In the genomic region with DNA sequence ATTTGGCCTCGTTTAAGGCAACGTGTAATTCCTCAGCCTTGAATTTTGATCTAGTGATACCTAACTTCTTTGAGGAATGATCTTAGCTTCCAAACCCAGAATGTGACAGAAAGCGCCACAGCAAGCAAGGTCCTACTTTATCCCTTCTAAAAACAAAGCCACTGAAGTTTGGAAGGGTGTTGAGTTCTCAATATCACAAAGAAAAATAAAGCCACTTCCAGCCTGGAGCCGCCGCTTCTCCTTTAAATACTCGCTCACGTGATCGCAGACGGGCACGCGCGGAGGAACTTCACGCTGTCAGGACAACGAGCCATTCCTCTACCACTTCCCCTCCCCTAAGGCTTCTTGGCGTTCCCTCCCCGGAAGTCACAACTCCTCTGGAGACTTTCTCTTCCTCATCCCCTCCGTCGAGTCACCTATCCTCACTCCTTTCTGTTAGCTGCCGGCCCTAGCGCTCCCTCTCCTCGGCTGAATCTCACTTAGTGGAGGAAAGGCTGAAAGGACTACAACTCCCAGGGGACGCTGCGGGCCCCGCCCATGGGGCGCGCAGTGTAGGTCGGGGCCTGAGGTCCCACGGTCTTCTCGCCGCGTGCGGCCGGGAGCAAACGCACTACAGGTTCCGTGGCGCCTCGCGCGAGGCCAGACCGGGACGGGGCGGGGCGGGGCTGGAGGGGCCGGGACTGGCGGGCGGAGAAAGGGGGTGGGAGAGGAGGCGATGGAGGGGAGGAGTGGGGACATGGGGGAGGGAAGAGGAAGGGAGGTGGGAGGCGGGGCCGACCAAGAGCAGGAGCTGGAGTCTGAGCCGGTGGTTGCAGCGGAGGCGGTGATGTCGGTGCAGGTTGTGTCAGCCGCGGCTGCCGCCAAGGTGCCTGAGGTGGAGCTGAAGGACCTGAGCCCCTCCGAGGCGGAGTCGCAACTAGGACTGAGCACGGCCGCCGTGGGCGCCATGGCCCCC, we compare ENCODE assay signal across 8 cellular contexts. TPM values are rescaled to one million over a fixed set of nuclear protein-coding genes. Genes with fewer than 3 reads are reported as not detected.
DNase-seq lines count a peak whose midpoint lies in the region; ATAC-seq and TF ChIP-seq lines count a peak whose summit lies in the region.

A gene (plus strand): TSS at position 780 of the 955 bp plus-strand sequence.

- intact Hi-C loops in mucosa of descending colon (cut with DNase I, micrococcal nuclease), result no loop called here

- peak within 1 kb of the TSS; percentile 87 for H3K27ac ChIP-seq in epithelial cell of prostate

- TF ChIP-seq RAD21 in Ishikawa (IDR thresholded peaks at IDR 0.05; ENCODE audit: low read depth), result no peak

- TF ChIP-seq CTCF in mucosa of descending colon (IDR thresholded peaks at IDR 0.05), result no peak

- TF ChIP-seq EP300 in Ishikawa (IDR thresholded peaks at IDR 0.05; ENCODE audit: borderline replicate concordance), result peak; percentile 36; the same call in 1 of the 2 replicates

- no peaks in the 10 kb centered on the region for H3K36me3 ChIP-seq in mucosa of descending colon (ENCODE audit: low read depth)

- peak within 1 kb of the TSS; percentile 84 for H3K4me3 ChIP-seq in mucosa of descending colon

- ATAC-seq in GM21619 (IDR thresholded peaks at IDR 0.05; ENCODE audit: unreplicated experiment), result peak; percentile 86
- peak; percentile 93 for ATAC-seq in mucosa of descending colon

- peak; percentile 92 for DNase-seq in DMS153 treated with DMSO at 0.1 percent for 48 hours (lab: John Stamatoyannopoulos, UW; ENCODE audit: unreplicated experiment)
- DNase-seq in OCI-M2 (lab: John Stamatoyannopoulos, UW; ENCODE audit: unreplicated experiment), result peak; percentile 95
- peak; percentile 97 for DNase-seq in activated T-cell treated with anti-CD3 and anti-CD28 coated beads for 4 hours
- peak; percentile 88 for DNase-seq in epithelial cell of prostate (ENCODE audit: low read depth, low spot score)
- DNase-seq in mucosa of descending colon, result peak; percentile 96 to 99 (median 99)
- peak; percentile 91 to 95 for DNase-seq in stimulated activated CD8-positive, alpha-beta memory T cell treated with anti-CD3 and anti-CD28 coated beads, Interleukin-4, amount 100 ng/mL, for 1 hour (ENCODE audit: low read depth in 2 of 2, low spot score in 1 of 2)

- peaks cover 12% of the 10 kb centered on the region for H3K4me1 ChIP-seq in mucosa of descending colon (ENCODE audit: low read depth)

- no peaks in the 10 kb centered on the region for H3K9me3 ChIP-seq in mucosa of descending colon

TF ChIP-seq in Ishikawa, 13 proteins besides CTCF, POLR2A, EP300 and RAD21:
- TF ChIP-seq, protein P1, sequence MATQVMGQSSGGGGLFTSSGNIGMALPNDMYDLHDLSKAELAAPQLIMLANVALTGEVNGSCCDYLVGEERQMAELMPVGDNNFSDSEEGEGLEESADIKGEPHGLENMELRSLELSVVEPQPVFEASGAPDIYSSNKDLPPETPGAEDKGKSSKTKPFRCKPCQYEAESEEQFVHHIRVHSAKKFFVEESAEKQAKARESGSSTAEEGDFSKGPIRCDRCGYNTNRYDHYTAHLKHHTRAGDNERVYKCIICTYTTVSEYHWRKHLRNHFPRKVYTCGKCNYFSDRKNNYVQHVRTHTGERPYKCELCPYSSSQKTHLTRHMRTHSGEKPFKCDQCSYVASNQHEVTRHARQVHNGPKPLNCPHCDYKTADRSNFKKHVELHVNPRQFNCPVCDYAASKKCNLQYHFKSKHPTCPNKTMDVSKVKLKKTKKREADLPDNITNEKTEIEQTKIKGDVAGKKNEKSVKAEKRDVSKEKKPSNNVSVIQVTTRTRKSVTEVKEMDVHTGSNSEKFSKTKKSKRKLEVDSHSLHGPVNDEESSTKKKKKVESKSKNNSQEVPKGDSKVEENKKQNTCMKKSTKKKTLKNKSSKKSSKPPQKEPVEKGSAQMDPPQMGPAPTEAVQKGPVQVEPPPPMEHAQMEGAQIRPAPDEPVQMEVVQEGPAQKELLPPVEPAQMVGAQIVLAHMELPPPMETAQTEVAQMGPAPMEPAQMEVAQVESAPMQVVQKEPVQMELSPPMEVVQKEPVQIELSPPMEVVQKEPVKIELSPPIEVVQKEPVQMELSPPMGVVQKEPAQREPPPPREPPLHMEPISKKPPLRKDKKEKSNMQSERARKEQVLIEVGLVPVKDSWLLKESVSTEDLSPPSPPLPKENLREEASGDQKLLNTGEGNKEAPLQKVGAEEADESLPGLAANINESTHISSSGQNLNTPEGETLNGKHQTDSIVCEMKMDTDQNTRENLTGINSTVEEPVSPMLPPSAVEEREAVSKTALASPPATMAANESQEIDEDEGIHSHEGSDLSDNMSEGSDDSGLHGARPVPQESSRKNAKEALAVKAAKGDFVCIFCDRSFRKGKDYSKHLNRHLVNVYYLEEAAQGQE (IDR thresholded peaks at IDR 0.05; ENCODE audit: low read depth), result no peak
- TF ChIP-seq EGR1 (IDR thresholded peaks at IDR 0.05) (peak; percentile 43; the same call in 1 of the 2 replicates), CREB1 (IDR thresholded peaks at IDR 0.05; ENCODE audit: low read depth) (no peak), YY1 (IDR thresholded peaks at IDR 0.05; ENCODE audit: low read depth) (peak; percentile 75; the same call in 1 of the 2 replicates), TCF12 (IDR thresholded peaks at IDR 0.05; ENCODE audit: low read depth) (peak; percentile 69), TAF1 (IDR thresholded peaks at IDR 0.05; ENCODE audit: low read depth) (0 out of 2 replicates have a peak, but pooled peaks have one; percentile 62), CEBPB (IDR thresholded peaks at IDR 0.05) (no peak), ZBTB7A (IDR thresholded peaks at IDR 0.05; ENCODE audit: low read depth) (no peak; the same call in 1 of the 2 replicates), TEAD4 (IDR thresholded peaks at IDR 0.05) (peak; percentile 34; the same call in 1 of the 2 replicates), FOXM1 (IDR thresholded peaks at IDR 0.05; ENCODE audit: borderline replicate concordance, low read depth) (no peak), NFIC (IDR thresholded peaks at IDR 0.05) (peak; percentile 34; the same call in 1 of the 2 replicates)
- TF ChIP-seq, protein P2, sequence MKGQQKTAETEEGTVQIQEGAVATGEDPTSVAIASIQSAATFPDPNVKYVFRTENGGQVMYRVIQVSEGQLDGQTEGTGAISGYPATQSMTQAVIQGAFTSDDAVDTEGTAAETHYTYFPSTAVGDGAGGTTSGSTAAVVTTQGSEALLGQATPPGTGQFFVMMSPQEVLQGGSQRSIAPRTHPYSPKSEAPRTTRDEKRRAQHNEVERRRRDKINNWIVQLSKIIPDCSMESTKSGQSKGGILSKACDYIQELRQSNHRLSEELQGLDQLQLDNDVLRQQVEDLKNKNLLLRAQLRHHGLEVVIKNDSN (IDR thresholded peaks at IDR 0.05), result peak; percentile 97
- TF ChIP-seq, protein P3, sequence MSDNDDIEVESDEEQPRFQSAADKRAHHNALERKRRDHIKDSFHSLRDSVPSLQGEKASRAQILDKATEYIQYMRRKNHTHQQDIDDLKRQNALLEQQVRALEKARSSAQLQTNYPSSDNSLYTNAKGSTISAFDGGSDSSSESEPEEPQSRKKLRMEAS (IDR thresholded peaks at IDR 0.05), result peak; percentile 83

RNA-seq across cellular contexts. Expression of the gene that starts here (rescaled TPM):
- total RNA-seq in mucosa of descending colon, result 100 to 1,000 TPM; 215 to 717 (median 467) TPM

Comparison
In these comparisons a context has a peak if more than half of its experiments do, and no peak if none do; other contexts are left out.
1. Peak in every context shown above with its lines: DNase-seq, ATAC-seq, H3K4me3 ChIP-seq and H3K27ac ChIP-seq.